Comparison of ENCODE assay signal across 8 cellular contexts in the genomic region with DNA sequence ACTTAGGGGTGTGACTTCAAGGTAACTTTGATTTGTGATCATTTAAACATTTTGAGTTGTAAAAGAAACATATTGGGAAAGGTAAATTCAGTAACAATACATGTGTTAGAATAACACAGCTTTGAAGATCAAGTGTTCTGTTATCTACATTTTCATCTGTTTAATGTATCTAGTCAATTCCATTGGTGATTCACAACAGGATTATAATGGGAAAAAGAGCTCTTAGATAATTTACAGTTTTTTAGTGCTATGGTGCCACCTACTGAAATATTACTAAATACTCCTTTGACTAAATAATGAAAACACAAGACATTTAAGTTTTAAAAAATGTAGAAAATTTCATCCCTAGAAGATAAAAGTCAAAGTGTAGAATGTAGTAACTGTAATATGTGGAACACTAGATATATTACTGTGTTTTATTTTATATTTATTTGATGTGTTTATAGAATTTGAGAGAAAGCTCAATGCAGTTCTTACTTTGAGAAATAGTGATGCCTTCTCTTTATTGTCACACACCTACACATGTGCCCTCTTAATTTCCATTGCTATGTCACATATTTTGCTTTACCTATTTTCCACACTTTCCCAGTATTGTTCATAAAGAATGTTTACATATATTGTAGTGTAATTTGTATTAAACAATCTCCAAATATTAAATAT. TPM values are rescaled to one million over a fixed set of nuclear protein-coding genes. Genes with fewer than 3 reads are reported as not detected.
DNase-seq lines count a peak whose midpoint lies in the region; ATAC-seq and TF ChIP-seq lines count a peak whose summit lies in the region.

No MANE protein-coding gene starts in this region.

- H3K27me3 ChIP-seq in body of pancreas = peaks cover 0 to 4% of the 10 kb centered on the region in 2 donors

- H3K4me1 Mint-ChIP-seq in activated naive CD8-positive, alpha-beta T cell treated with anti-CD3 and anti-CD28 coated beads, Interleukin-2, amount 50 U/mL, for 24 hours = peaks cover 89% of the 10 kb centered on the region
- H3K4me1 Mint-ChIP-seq in stimulated activated naive B cell treated with anti-CD40 and anti-IgM and Interleukin-4, amounts not matched to agents 10 μg/mL and 1 μg/mL and 100 μg/mL, for 72 hours = peaks cover 39 to 61% of the 10 kb centered on the region in 2 donors

- H3K36me3 Mint-ChIP-seq in activated naive CD8-positive, alpha-beta T cell treated with anti-CD3 and anti-CD28 coated beads, Interleukin-2, amount 50 U/mL, for 24 hours (ENCODE audit: low read depth) = peaks cover 16% of the 10 kb centered on the region
- H3K36me3 Mint-ChIP-seq in stimulated activated naive B cell treated with anti-CD40 and anti-IgM and Interleukin-4, amounts not matched to agents 10 μg/mL and 1 μg/mL and 100 μg/mL, for 72 hours = peaks cover 14 to 21% of the 10 kb centered on the region in 2 donors

- TF ChIP-seq POLR2A in body of pancreas (IDR thresholded peaks at IDR 0.05) = no peak

- H3K27ac ChIP-seq in body of pancreas = no peak overlapping the region

- H3K9me3 Mint-ChIP-seq in activated naive CD8-positive, alpha-beta T cell treated with anti-CD3 and anti-CD28 coated beads, Interleukin-2, amount 50 U/mL, for 24 hours = no peaks in the 10 kb centered on the region
- no peaks in the 10 kb centered on the region for H3K9me3 Mint-ChIP-seq in stimulated activated naive B cell treated with anti-CD40 and anti-IgM and Interleukin-4, amounts not matched to agents 10 μg/mL and 1 μg/mL and 100 μg/mL, for 72 hours

- H3K27me3 Mint-ChIP-seq in activated naive CD8-positive, alpha-beta T cell treated with anti-CD3 and anti-CD28 coated beads, Interleukin-2, amount 50 U/mL, for 24 hours = no peaks in the 10 kb centered on the region
- no peaks in the 10 kb centered on the region for H3K27me3 Mint-ChIP-seq in stimulated activated naive B cell treated with anti-CD40 and anti-IgM and Interleukin-4, amounts not matched to agents 10 μg/mL and 1 μg/mL and 100 μg/mL, for 72 hours

- DNase-seq in SIG-M5 treated with dmso at 0.1 percent for 504 hours (lab: John Stamatoyannopoulos, UW; ENCODE audit: unreplicated experiment) (peak; percentile 63), SIG-M5 (lab: John Stamatoyannopoulos, UW) (no peak), NCI-H1694 (lab: John Stamatoyannopoulos, UW) (peak; percentile 75), midbrain (lab: John Stamatoyannopoulos, UW) (peak; percentile 5), posterior cingulate gyrus (no peak), body of pancreas (no peak)
- DNase-seq in activated naive CD8-positive, alpha-beta T cell treated with anti-CD3 and anti-CD28 coated beads, Interleukin-2, amount 50 U/mL, for 24 hours = no peak
- no peak for DNase-seq in stimulated activated naive B cell treated with anti-CD40 and anti-IgM and Interleukin-4, amounts not matched to agents 10 μg/mL and 1 μg/mL and 100 μg/mL, for 72 hours

- no peaks in the 10 kb centered on the region for H3K36me3 ChIP-seq in body of pancreas (replicated peaks in 1 of 2; ENCODE audit: insufficient read depth in 1 of 2, low read depth in 2 of 2)

- H3K4me3 ChIP-seq in body of pancreas = no peak overlapping the region

- no peaks in the 10 kb centered on the region for H3K9me3 ChIP-seq in body of pancreas

- peak overlapping the region; percentile 22 for H3K4me3 Mint-ChIP-seq in activated naive CD8-positive, alpha-beta T cell treated with anti-CD3 and anti-CD28 coated beads, Interleukin-2, amount 50 U/mL, for 24 hours
- H3K4me3 Mint-ChIP-seq in stimulated activated naive B cell treated with anti-CD40 and anti-IgM and Interleukin-4, amounts not matched to agents 10 μg/mL and 1 μg/mL and 100 μg/mL, for 72 hours = no peak overlapping the region

- no peak for ATAC-seq in activated naive CD8-positive, alpha-beta T cell treated with anti-CD3 and anti-CD28 coated beads, Interleukin-2, amount 50 U/mL, for 24 hours
- ATAC-seq in stimulated activated naive B cell treated with anti-CD40 and anti-IgM and Interleukin-4, amounts not matched to agents 10 μg/mL and 1 μg/mL and 100 μg/mL, for 72 hours (replicated peaks) = no peak
- no peak for ATAC-seq in body of pancreas

- TF ChIP-seq CTCF in body of pancreas (IDR thresholded peaks at IDR 0.05) = peak in 3 of 7 experiments; percentile 7 to 34 (median 9)

- peak overlapping the region; percentile 86 for H3K27ac Mint-ChIP-seq in activated naive CD8-positive, alpha-beta T cell treated with anti-CD3 and anti-CD28 coated beads, Interleukin-2, amount 50 U/mL, for 24 hours
- H3K27ac Mint-ChIP-seq in stimulated activated naive B cell treated with anti-CD40 and anti-IgM and Interleukin-4, amounts not matched to agents 10 μg/mL and 1 μg/mL and 100 μg/mL, for 72 hours = no peak overlapping the region

- peaks cover 6% of the 10 kb centered on the region for H3K4me1 ChIP-seq in body of pancreas

- intact Hi-C loops in posterior cingulate gyrus (cut with DNase I) = loop anchor here (10.0 kb wide), 1 partner anchor 1161 kb away; no protein-coding TSS in a partner anchor
- intact Hi-C loops in body of pancreas (cut with DNase I) = no loop called here

RNA-seq across cellular contexts. Expression of gene PTPRC, which starts 47.4 kb away (rescaled TPM):
- 1 to 10 TPM; 3.3 to 9.9 TPM for total RNA-seq in body of pancreas

Comparison
In these comparisons a context has a peak if more than half of its experiments do, and no peak if none do; other contexts are left out.
1. DNase-seq: peak in SIG-M5 treated with dmso at 0.1 percent for 504 hours (single experiment), NCI-H1694 (single experiment) and midbrain (single experiment); none in SIG-M5 (single experiment), activated naive CD8-positive, alpha-beta T cell treated with anti-CD3 and anti-CD28 coated beads, Interleukin-2, amount 50 U/mL, for 24 hours (single experiment), stimulated activated naive B cell treated with anti-CD40 and anti-IgM and Interleukin-4, amounts not matched to agents 10 μg/mL and 1 μg/mL and 100 μg/mL, for 72 hours (single experiment), posterior cingulate gyrus (0 of 10) and body of pancreas (0 of 4).